27 cellular contexts compared by ENCODE assay signal in the genomic region with DNA sequence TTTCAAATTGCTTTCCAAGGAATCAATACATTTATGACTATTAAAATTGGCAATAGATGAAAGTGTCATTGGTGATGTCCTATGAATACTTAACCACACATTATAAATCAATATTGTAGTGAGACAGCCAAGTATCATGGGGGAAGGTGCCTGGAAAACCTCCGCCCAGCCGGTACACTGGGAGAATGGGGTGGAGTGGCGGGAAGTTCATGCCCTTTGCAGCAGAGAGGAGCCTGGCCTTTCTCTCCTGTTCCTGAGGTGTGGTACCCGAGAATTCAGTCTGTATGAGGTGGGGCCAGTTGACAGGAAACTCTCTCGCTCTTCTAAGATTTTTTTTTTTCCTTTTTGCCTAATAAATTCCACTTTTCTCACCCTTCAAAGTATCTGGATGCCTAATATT.
"Had no signal": no experiment of that assay in that cellular context is flagged by ENCODE, and none has a peak within 500 bp of the region (broad histone marks: within the 10 kb centered on the region; RNA-seq: fewer than 3 reads in every experiment).

No MANE protein-coding gene starts in this region.

- H3K9me3 ChIP-seq: left lung, neutrophil, sigmoid colon, spleen, tibial nerve, upper lobe of right lung had no signal

- H3K4me3 ChIP-seq: left lung, lung, neural progenitor cell, sigmoid colon, spleen, tibial nerve, upper lobe of right lung had no signal

- H3K36me3 ChIP-seq: left lung, neural progenitor cell, neutrophil, sigmoid colon, spleen, tibial nerve, upper lobe of right lung had no signal

- ATAC-seq: left cardiac atrium; left lung; naive thymus-derived CD4-positive, alpha-beta T cell; natural killer cell treated with Interleukin-12 subunit alpha and Interleukin-12 subunit beta and Interleukin-15 and Interleukin-18, amount 100 ng/mL, for 72 hours; stimulated activated effector memory CD8-positive, alpha-beta T cell treated with anti-CD3 and anti-CD28 coated beads, Interleukin-12 subunit alpha, Interleukin-12 subunit beta, amount 100 ng/mL, for 72 hours; upper lobe of right lung had no signal

- H3K4me1 Mint-ChIP-seq: naive thymus-derived CD4-positive, alpha-beta T cell; stimulated activated effector memory CD8-positive, alpha-beta T cell treated with anti-CD3 and anti-CD28 coated beads, Interleukin-12 subunit alpha, Interleukin-12 subunit beta, amount 100 ng/mL, for 72 hours had no signal

- H3K27me3 Mint-ChIP-seq: progenitor cell of endocrine pancreas; stimulated activated naive CD8-positive, alpha-beta T cell treated with anti-CD3 and anti-CD28 coated beads, Interleukin-15, Interleukin-2, amounts not matched to agents 100 ng/mL and 50 ng/mL, for 24 hours had no signal

- H3K4me1 ChIP-seq: left lung, neural progenitor cell, parathyroid adenoma, spleen, tibial nerve, upper lobe of right lung had no signal

- H3K9me3 Mint-ChIP-seq: mesothelial cell of epicardium; naive thymus-derived CD4-positive, alpha-beta T cell; natural killer cell treated with Interleukin-12 subunit alpha and Interleukin-12 subunit beta and Interleukin-15 and Interleukin-18, amount 100 ng/mL, for 72 hours; neural progenitor cell; stimulated activated effector memory CD8-positive, alpha-beta T cell treated with anti-CD3 and anti-CD28 coated beads, Interleukin-12 subunit alpha, Interleukin-12 subunit beta, amount 100 ng/mL, for 72 hours; stimulated activated naive CD8-positive, alpha-beta T cell treated with anti-CD3 and anti-CD28 coated beads, Interleukin-15, Interleukin-2, amounts not matched to agents 100 ng/mL and 50 ng/mL, for 24 hours had no signal

- H3K27ac Mint-ChIP-seq: mesothelial cell of epicardium; naive thymus-derived CD4-positive, alpha-beta T cell; natural killer cell treated with Interleukin-12 subunit alpha and Interleukin-12 subunit beta and Interleukin-15 and Interleukin-18, amount 100 ng/mL, for 72 hours; neural progenitor cell; progenitor cell of endocrine pancreas; stimulated activated effector memory CD8-positive, alpha-beta T cell treated with anti-CD3 and anti-CD28 coated beads, Interleukin-12 subunit alpha, Interleukin-12 subunit beta, amount 100 ng/mL, for 72 hours; stimulated activated naive CD8-positive, alpha-beta T cell treated with anti-CD3 and anti-CD28 coated beads, Interleukin-15, Interleukin-2, amounts not matched to agents 100 ng/mL and 50 ng/mL, for 24 hours had no signal

- H3K4me3 Mint-ChIP-seq: mesothelial cell of epicardium; naive thymus-derived CD4-positive, alpha-beta T cell; natural killer cell treated with Interleukin-12 subunit alpha and Interleukin-12 subunit beta and Interleukin-15 and Interleukin-18, amount 100 ng/mL, for 72 hours; neural progenitor cell; stimulated activated effector memory CD8-positive, alpha-beta T cell treated with anti-CD3 and anti-CD28 coated beads, Interleukin-12 subunit alpha, Interleukin-12 subunit beta, amount 100 ng/mL, for 72 hours; stimulated activated naive CD8-positive, alpha-beta T cell treated with anti-CD3 and anti-CD28 coated beads, Interleukin-15, Interleukin-2, amounts not matched to agents 100 ng/mL and 50 ng/mL, for 24 hours had no signal

- H3K27me3 ChIP-seq: left lung, neural progenitor cell, neutrophil, sigmoid colon, spleen, tibial nerve, upper lobe of right lung had no signal

- H3K27ac ChIP-seq: left lung, neural progenitor cell, neutrophil, parathyroid adenoma, spleen, tibial nerve, upper lobe of right lung had no signal

- DNase-seq: head of caudate nucleus; hippocampal formation; kidney glomerular epithelial cell; left cardiac atrium; left lung; mesendoderm; naive thymus-derived CD4-positive, alpha-beta T cell; occipital lobe; retina; right cardiac atrium; small intestine; spleen; stimulated activated CD4-positive, alpha-beta T cell treated with anti-CD3 and anti-CD28 coated beads, Interleukin-4, amount 100 ng/mL, for 24 hours; stimulated activated naive CD4-positive, alpha-beta T cell; substantia nigra; upper lobe of right lung had no signal

- H3K36me3 Mint-ChIP-seq: mesothelial cell of epicardium; naive thymus-derived CD4-positive, alpha-beta T cell; natural killer cell treated with Interleukin-12 subunit alpha and Interleukin-12 subunit beta and Interleukin-15 and Interleukin-18, amount 100 ng/mL, for 72 hours; neural progenitor cell; stimulated activated effector memory CD8-positive, alpha-beta T cell treated with anti-CD3 and anti-CD28 coated beads, Interleukin-12 subunit alpha, Interleukin-12 subunit beta, amount 100 ng/mL, for 72 hours had no signal

- H3K9ac ChIP-seq: neural progenitor cell, parathyroid adenoma had no signal
